Comparison of ENCODE assay signal across 1 cellular context in genomic region chr6:15089569-15090144, GRCh38.
TF ChIP-seq lines count a peak whose summit lies in the region.

No MANE protein-coding gene starts in this region.

TF ChIP-seq in HepG2, 621 proteins besides CTCF, POLR2A, EP300 and RAD21 (continued from another document):
- TF ChIP-seq TFE3 (CRISPR knock-in tag; IDR thresholded peaks at IDR 0.05), result no peak
